1 cellular context compared by ENCODE assay signal in genomic region chrX:10483191-10483808, GRCh38.
A peak's percentile ranks its signal among the peaks of the same experiment; 100 is the strongest.
TF ChIP-seq lines count a peak whose summit lies in the region.

No MANE protein-coding gene starts in this region.

TF ChIP-seq in liver, 16 proteins besides CTCF, POLR2A, EP300 and RAD21 (continued from another document):
- TF ChIP-seq REST (IDR thresholded peaks at IDR 0.05) (peak; percentile 44), NR2F2 (IDR thresholded peaks at IDR 0.05) (peak; percentile 66), ATF3 (IDR thresholded peaks at IDR 0.05) (no peak)
